In the genomic region with DNA sequence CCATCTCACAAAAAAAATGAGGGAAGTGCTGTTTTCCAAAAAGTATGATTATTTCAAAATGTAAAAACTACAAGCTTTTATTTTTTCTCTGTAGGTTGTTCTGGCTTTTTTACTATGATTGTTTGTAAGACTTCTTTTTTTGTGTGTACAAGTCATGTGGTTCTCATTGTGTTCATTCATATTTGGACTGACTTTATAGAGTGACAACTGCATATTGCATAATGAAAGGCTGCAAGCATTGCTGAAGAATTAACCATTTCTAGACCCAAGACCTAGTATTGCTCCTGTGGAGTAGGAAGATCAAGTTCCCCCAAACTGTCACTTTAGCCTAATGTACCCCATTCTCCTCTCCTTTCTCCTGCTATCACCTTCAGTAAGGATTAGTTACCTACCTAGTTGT, we compare ENCODE assay signal across 27 cellular contexts.
"Had no signal": no experiment of that assay in that cellular context is flagged by ENCODE, and none has a peak within 500 bp of the region (broad histone marks: within the 10 kb centered on the region; RNA-seq: fewer than 3 reads in every experiment).

No MANE protein-coding gene starts in this region.

- H3K27me3 ChIP-seq: colonic mucosa, dorsolateral prefrontal cortex, left lung, pancreas, upper lobe of right lung had no signal

- H3K4me1 Mint-ChIP-seq: activated B cell treated with CpG ODN at 0.5 μM for 24 hours; stimulated activated effector memory CD8-positive, alpha-beta T cell treated with anti-CD3 and anti-CD28 coated beads, Interleukin-12 subunit alpha, Interleukin-12 subunit beta, amount 100 ng/mL, for 72 hours had no signal

- H3K4me3 ChIP-seq: colonic mucosa, dorsolateral prefrontal cortex, heart right ventricle, left lung, lower lobe of right lung, pancreas, prostate gland, upper lobe of right lung had no signal

- H3K9me3 Mint-ChIP-seq: activated B cell treated with CpG ODN at 0.5 μM for 24 hours; activated naive CD4-positive, alpha-beta T cell treated with anti-CD3 and anti-CD28 coated beads, Interleukin-2, amount 50 U/mL, for 72 hours; activated T-cell treated with anti-CD3 and anti-CD28 coated beads, Interleukin-2, amount 50 U/mL, for 72 hours; natural killer cell treated with Interleukin-12 subunit alpha and Interleukin-12 subunit beta and Interleukin-15 and Interleukin-18, amount 100 ng/mL, for 72 hours; stimulated activated effector memory CD8-positive, alpha-beta T cell treated with anti-CD3 and anti-CD28 coated beads, Interleukin-12 subunit alpha, Interleukin-12 subunit beta, amount 100 ng/mL, for 72 hours; stimulated activated naive CD8-positive, alpha-beta T cell treated with anti-CD3 and anti-CD28 coated beads, Interleukin-15, Interleukin-2, amounts not matched to agents 100 ng/mL and 50 ng/mL, for 24 hours had no signal

- H3K9me3 ChIP-seq: colonic mucosa, left lung, lower lobe of right lung, neutrophil, pancreas, prostate gland, upper lobe of right lung had no signal

- H3K27ac Mint-ChIP-seq: activated B cell treated with CpG ODN at 0.5 μM for 24 hours; activated naive CD4-positive, alpha-beta T cell treated with anti-CD3 and anti-CD28 coated beads, Interleukin-2, amount 50 U/mL, for 72 hours; activated T-cell treated with anti-CD3 and anti-CD28 coated beads, Interleukin-2, amount 50 U/mL, for 72 hours; natural killer cell treated with Interleukin-12 subunit alpha and Interleukin-12 subunit beta and Interleukin-15 and Interleukin-18, amount 100 ng/mL, for 72 hours; stimulated activated effector memory CD8-positive, alpha-beta T cell treated with anti-CD3 and anti-CD28 coated beads, Interleukin-12 subunit alpha, Interleukin-12 subunit beta, amount 100 ng/mL, for 72 hours; stimulated activated naive CD8-positive, alpha-beta T cell treated with anti-CD3 and anti-CD28 coated beads, Interleukin-15, Interleukin-2, amounts not matched to agents 100 ng/mL and 50 ng/mL, for 24 hours had no signal

- FAIRE-seq: islet of Langerhans, pancreas, small intestine had no signal

- H3K4me3 Mint-ChIP-seq: activated B cell treated with CpG ODN at 0.5 μM for 24 hours; activated T-cell treated with anti-CD3 and anti-CD28 coated beads, Interleukin-2, amount 50 U/mL, for 72 hours; natural killer cell treated with Interleukin-12 subunit alpha and Interleukin-12 subunit beta and Interleukin-15 and Interleukin-18, amount 100 ng/mL, for 72 hours; stimulated activated effector memory CD8-positive, alpha-beta T cell treated with anti-CD3 and anti-CD28 coated beads, Interleukin-12 subunit alpha, Interleukin-12 subunit beta, amount 100 ng/mL, for 72 hours; stimulated activated naive CD8-positive, alpha-beta T cell treated with anti-CD3 and anti-CD28 coated beads, Interleukin-15, Interleukin-2, amounts not matched to agents 100 ng/mL and 50 ng/mL, for 24 hours had no signal

- H3K36me3 Mint-ChIP-seq: activated naive CD4-positive, alpha-beta T cell treated with anti-CD3 and anti-CD28 coated beads, Interleukin-2, amount 50 U/mL, for 72 hours; natural killer cell treated with Interleukin-12 subunit alpha and Interleukin-12 subunit beta and Interleukin-15 and Interleukin-18, amount 100 ng/mL, for 72 hours; stimulated activated effector memory CD8-positive, alpha-beta T cell treated with anti-CD3 and anti-CD28 coated beads, Interleukin-12 subunit alpha, Interleukin-12 subunit beta, amount 100 ng/mL, for 72 hours had no signal

- DNase-seq: activated B cell treated with CpG ODN at 0.5 μM for 24 hours; activated naive CD4-positive, alpha-beta T cell; activated T-cell treated with anti-CD3 and anti-CD28 coated beads for 4 hours; activated T-cell treated with anti-CD3 and anti-CD28 coated beads, Interleukin-2, amount 50 U/mL, for 72 hours; anterior cingulate cortex; cerebellar nuclear complex; colonic mucosa; dorsolateral prefrontal cortex; effector memory CD4-positive, alpha-beta T cell; heart right ventricle; left lung; lower lobe of right lung; mesendoderm; pancreas; retina; small intestine; stimulated activated CD4-positive, alpha-beta T cell treated with anti-CD3 and anti-CD28 coated beads, Interleukin-4, amount 100 ng/mL, for 24 hours; T-helper 2 cell; upper lobe of right lung had no signal

- H3K36me3 ChIP-seq: colonic mucosa, left lung, lower lobe of right lung, neutrophil, pancreas, prostate gland, upper lobe of right lung had no signal

- H3K4me1 ChIP-seq: colonic mucosa, left lung, lower lobe of right lung, pancreas, prostate gland, upper lobe of right lung had no signal

- H3K27ac ChIP-seq: colonic mucosa, dorsolateral prefrontal cortex, heart right ventricle, left lung, lower lobe of right lung, neutrophil, pancreas, prostate gland, upper lobe of right lung had no signal

- ATAC-seq: activated naive CD4-positive, alpha-beta T cell treated with anti-CD3 and anti-CD28 coated beads, Interleukin-2, amount 50 U/mL, for 72 hours; activated T-cell treated with anti-CD3 and anti-CD28 coated beads, Interleukin-2, amount 50 U/mL, for 72 hours; heart right ventricle; left lung; lower lobe of right lung; natural killer cell treated with Interleukin-12 subunit alpha and Interleukin-12 subunit beta and Interleukin-15 and Interleukin-18, amount 100 ng/mL, for 72 hours; pancreas; sciatic nerve; stimulated activated effector memory CD8-positive, alpha-beta T cell treated with anti-CD3 and anti-CD28 coated beads, Interleukin-12 subunit alpha, Interleukin-12 subunit beta, amount 100 ng/mL, for 72 hours; upper lobe of right lung had no signal
